8 cellular contexts compared by ENCODE assay signal in genomic region chr16:27248886-27249285, GRCh38. TPM values are rescaled to one million over a fixed set of nuclear protein-coding genes. Genes with fewer than 3 reads are reported as not detected.
DNase-seq lines count a peak whose midpoint lies in the region; ATAC-seq and TF ChIP-seq lines count a peak whose summit lies in the region.
"Not testable (repeated sequence)": the region's sequence is repeated elsewhere in the genome, so short reads cannot be mapped to it uniquely, and the experiment has no call there.

No MANE protein-coding gene starts in this region.

- peaks cover 33% of the 10 kb centered on the region for H3K4me1 ChIP-seq in CD4-positive, alpha-beta memory T cell (ENCODE audit: insufficient read depth, low read length)
- H3K4me1 ChIP-seq in sigmoid colon (peaks cover 0 to 45% (median 39%) of the 10 kb centered on the region in 4 donors), upper lobe of right lung (peaks cover 21% of the 10 kb centered on the region)

- H3K36me3 ChIP-seq in CD4-positive, alpha-beta memory T cell (ENCODE audit: insufficient read depth, low read length); sigmoid colon; upper lobe of right lung: not testable (repeated sequence)

- H3K27me3 Mint-ChIP-seq in CD4-positive, alpha-beta memory T cell; activated B cell treated with CpG ODN at 0.5 μM for 24 hours; activated CD8-positive, alpha-beta T cell treated with anti-CD3 and anti-CD28 coated beads, Interleukin-2, amount 10 ng/mL, durations not matched to agents 7 days and 5 days (ENCODE audit: low read depth); activated T-helper 1 cell treated with anti-CD3 and anti-CD28 coated beads, Interleukin-12 subunit alpha, Interleukin-12 subunit beta, Interleukin-2, Interleukin-4 antibody, amounts not matched to agents 30 ng/mL and 10 ng/mL and 1 ng/mL, durations not matched to agents 14 hours and 24 hours and 36 hours (ENCODE audit: insufficient read depth); activated naive CD8-positive, alpha-beta T cell: not testable (repeated sequence)

- not testable (repeated sequence) for DNase-seq in CD4-positive, alpha-beta memory T cell; activated B cell treated with CpG ODN at 0.5 μM for 24 hours; activated CD8-positive, alpha-beta T cell treated with anti-CD3 and anti-CD28 coated beads, Interleukin-2, amount 10 ng/mL, durations not matched to agents 7 days and 5 days; activated T-helper 1 cell treated with anti-CD3 and anti-CD28 coated beads, Interleukin-12 subunit alpha, Interleukin-12 subunit beta, Interleukin-2, Interleukin-4 antibody, amounts not matched to agents 30 ng/mL and 10 ng/mL and 1 ng/mL, durations not matched to agents 14 hours and 24 hours and 36 hours (ENCODE audit: low spot score)
- DNase-seq in left lobe of liver (ENCODE audit: low spot score) (peak; percentile 27), sigmoid colon (peak; percentile 30), upper lobe of right lung (peak; percentile 29)

- peaks cover 33 to 62% (median 53%) of the 10 kb centered on the region in 4 donors for H3K4me1 Mint-ChIP-seq in CD4-positive, alpha-beta memory T cell
- H3K4me1 Mint-ChIP-seq in activated B cell treated with CpG ODN at 0.5 μM for 24 hours = peaks cover 66% of the 10 kb centered on the region
- peaks cover 78% of the 10 kb centered on the region for H3K4me1 Mint-ChIP-seq in activated CD8-positive, alpha-beta T cell treated with anti-CD3 and anti-CD28 coated beads, Interleukin-2, amount 10 ng/mL, durations not matched to agents 7 days and 5 days (ENCODE audit: low read depth)
- peaks cover 88% of the 10 kb centered on the region for H3K4me1 Mint-ChIP-seq in activated T-helper 1 cell treated with anti-CD3 and anti-CD28 coated beads, Interleukin-12 subunit alpha, Interleukin-12 subunit beta, Interleukin-2, Interleukin-4 antibody, amounts not matched to agents 30 ng/mL and 10 ng/mL and 1 ng/mL, durations not matched to agents 14 hours and 24 hours and 36 hours (ENCODE audit: low read depth)
- H3K4me1 Mint-ChIP-seq in activated naive CD8-positive, alpha-beta T cell (ENCODE audit: low read depth) = peaks cover 80% of the 10 kb centered on the region

- TF ChIP-seq EP300 in sigmoid colon (IDR thresholded peaks at IDR 0.05) = not testable (repeated sequence)

- intact Hi-C loops in CD4-positive, alpha-beta memory T cell (cut with micrococcal nuclease); activated B cell treated with CpG ODN at 0.5 μM for 24 hours (cut with micrococcal nuclease); activated T-helper 1 cell treated with anti-CD3 and anti-CD28 coated beads, Interleukin-12 subunit alpha, Interleukin-12 subunit beta, Interleukin-2, Interleukin-4 antibody, amounts not matched to agents 30 ng/mL and 10 ng/mL and 1 ng/mL, durations not matched to agents 14 hours and 24 hours and 36 hours (cut with micrococcal nuclease); sigmoid colon (cut with DNase I); upper lobe of right lung (cut with DNase I): not testable (repeated sequence)

- not testable (repeated sequence) for H3K9me3 Mint-ChIP-seq in CD4-positive, alpha-beta memory T cell; activated B cell treated with CpG ODN at 0.5 μM for 24 hours; activated CD8-positive, alpha-beta T cell treated with anti-CD3 and anti-CD28 coated beads, Interleukin-2, amount 10 ng/mL, durations not matched to agents 7 days and 5 days (ENCODE audit: insufficient read depth); activated T-helper 1 cell treated with anti-CD3 and anti-CD28 coated beads, Interleukin-12 subunit alpha, Interleukin-12 subunit beta, Interleukin-2, Interleukin-4 antibody, amounts not matched to agents 30 ng/mL and 10 ng/mL and 1 ng/mL, durations not matched to agents 14 hours and 24 hours and 36 hours; activated naive CD8-positive, alpha-beta T cell (ENCODE audit: low read depth)

- not testable (repeated sequence) for TF ChIP-seq CTCF in activated B cell treated with CpG ODN at 0.5 μM for 24 hours (IDR thresholded peaks at IDR 0.05); sigmoid colon (IDR thresholded peaks at IDR 0.05); upper lobe of right lung (IDR thresholded peaks at IDR 0.05)

- POLR2A ChIA-PET in CD4-positive, alpha-beta memory T cell (lab: Charles Lee; ENCODE audit: partially characterized antibody) = interaction anchor here (0.9 to 4.3 kb wide), 3 partner anchors 11 to 46 kb away, joined by 3 to 26 read pairs (median 5); no protein-coding TSS in a partner anchor
- POLR2A ChIA-PET in activated B cell treated with CpG ODN at 0.5 μM for 24 hours (lab: Charles Lee) = interaction anchor here (0.6 to 1.1 kb wide), 3 partner anchors 13 to 69 kb away, joined by 3 read pairs; no protein-coding TSS in a partner anchor
- POLR2A ChIA-PET in activated CD8-positive, alpha-beta T cell treated with anti-CD3 and anti-CD28 coated beads, Interleukin-2, amount 10 ng/mL, durations not matched to agents 7 days and 5 days (lab: Charles Lee) = interaction anchor here (0.9 to 1.2 kb wide), 3 partner anchors 10 to 204 kb away, joined by 3 read pairs; no protein-coding TSS in a partner anchor

- CTCF ChIA-PET in CD4-positive, alpha-beta memory T cell (lab: Charles Lee; ENCODE audit: partially characterized antibody) = interaction anchor here (0.9 to 3.7 kb wide), 2 partner anchors 13 to 26 kb away, joined by 4 to 15 read pairs; no protein-coding TSS in a partner anchor
- CTCF ChIA-PET in activated B cell treated with CpG ODN at 0.5 μM for 24 hours (lab: Charles Lee) = interaction anchor here (1.2 to 4.0 kb wide), 2 partner anchors 12 to 14 kb away, joined by 3 to 14 read pairs; no protein-coding TSS in a partner anchor
- CTCF ChIA-PET in activated CD8-positive, alpha-beta T cell treated with anti-CD3 and anti-CD28 coated beads, Interleukin-2, amount 10 ng/mL, durations not matched to agents 7 days and 5 days (lab: Charles Lee) = interaction anchor here (1.0 to 4.7 kb wide), 5 partner anchors 10 to 69 kb away, joined by 3 to 19 read pairs (median 4); no protein-coding TSS in a partner anchor

- H3K27me3 ChIP-seq in CD4-positive, alpha-beta memory T cell (ENCODE audit: insufficient read depth, low read length); sigmoid colon; upper lobe of right lung: not testable (repeated sequence)

- not testable (repeated sequence) for ATAC-seq in activated B cell treated with CpG ODN at 0.5 μM for 24 hours (ENCODE audit: low read depth); activated CD8-positive, alpha-beta T cell treated with anti-CD3 and anti-CD28 coated beads, Interleukin-2, amount 10 ng/mL, durations not matched to agents 7 days and 5 days; left lobe of liver; upper lobe of right lung

- whole genome bisulfite sequencing in sigmoid colon, 2 donors = 96 to 98% methylated on average over 4 of the region's 4 CpGs

- H3K4me3 Mint-ChIP-seq in CD4-positive, alpha-beta memory T cell; activated B cell treated with CpG ODN at 0.5 μM for 24 hours; activated CD8-positive, alpha-beta T cell treated with anti-CD3 and anti-CD28 coated beads, Interleukin-2, amount 10 ng/mL, durations not matched to agents 7 days and 5 days; activated T-helper 1 cell treated with anti-CD3 and anti-CD28 coated beads, Interleukin-12 subunit alpha, Interleukin-12 subunit beta, Interleukin-2, Interleukin-4 antibody, amounts not matched to agents 30 ng/mL and 10 ng/mL and 1 ng/mL, durations not matched to agents 14 hours and 24 hours and 36 hours: not testable (repeated sequence)
- peak overlapping the region; percentile 46 for H3K4me3 Mint-ChIP-seq in activated naive CD8-positive, alpha-beta T cell

- not testable (repeated sequence) for H3K27ac ChIP-seq in CD4-positive, alpha-beta memory T cell (ENCODE audit: low read depth, low read length); upper lobe of right lung
- H3K27ac ChIP-seq in sigmoid colon = peak overlapping the region in 1 of 4 donors; percentile 13

- peaks cover 27 to 37% of the 10 kb centered on the region in 2 donors for H3K36me3 Mint-ChIP-seq in CD4-positive, alpha-beta memory T cell
- peaks cover 51% of the 10 kb centered on the region for H3K36me3 Mint-ChIP-seq in activated B cell treated with CpG ODN at 0.5 μM for 24 hours (ENCODE audit: low read depth)
- peaks cover 71% of the 10 kb centered on the region for H3K36me3 Mint-ChIP-seq in activated CD8-positive, alpha-beta T cell treated with anti-CD3 and anti-CD28 coated beads, Interleukin-2, amount 10 ng/mL, durations not matched to agents 7 days and 5 days (ENCODE audit: low read depth)
- H3K36me3 Mint-ChIP-seq in activated T-helper 1 cell treated with anti-CD3 and anti-CD28 coated beads, Interleukin-12 subunit alpha, Interleukin-12 subunit beta, Interleukin-2, Interleukin-4 antibody, amounts not matched to agents 30 ng/mL and 10 ng/mL and 1 ng/mL, durations not matched to agents 14 hours and 24 hours and 36 hours (ENCODE audit: low read depth) = peaks cover 48% of the 10 kb centered on the region
- H3K36me3 Mint-ChIP-seq in activated naive CD8-positive, alpha-beta T cell = peaks cover 28% of the 10 kb centered on the region

- H3K27ac Mint-ChIP-seq in CD4-positive, alpha-beta memory T cell = peak overlapping the region in 4 of 7 donors; percentile 18 to 43 (median 32)
- H3K27ac Mint-ChIP-seq in activated B cell treated with CpG ODN at 0.5 μM for 24 hours = peak overlapping the region; percentile 24
- peak overlapping the region; percentile 46 for H3K27ac Mint-ChIP-seq in activated CD8-positive, alpha-beta T cell treated with anti-CD3 and anti-CD28 coated beads, Interleukin-2, amount 10 ng/mL, durations not matched to agents 7 days and 5 days
- H3K27ac Mint-ChIP-seq in activated T-helper 1 cell treated with anti-CD3 and anti-CD28 coated beads, Interleukin-12 subunit alpha, Interleukin-12 subunit beta, Interleukin-2, Interleukin-4 antibody, amounts not matched to agents 30 ng/mL and 10 ng/mL and 1 ng/mL, durations not matched to agents 14 hours and 24 hours and 36 hours = peak overlapping the region; percentile 67
- peak overlapping the region; percentile 81 for H3K27ac Mint-ChIP-seq in activated naive CD8-positive, alpha-beta T cell

- H3K4me3 ChIP-seq in CD4-positive, alpha-beta memory T cell (ENCODE audit: low read length in 2 of 2); sigmoid colon; upper lobe of right lung: not testable (repeated sequence)

- TF ChIP-seq POLR2A in sigmoid colon (IDR thresholded peaks at IDR 0.05) = not testable (repeated sequence)

- H3K9me3 ChIP-seq in CD4-positive, alpha-beta memory T cell (ENCODE audit: control insufficient read depth in 1 of 2, low read length in 2 of 2); sigmoid colon; upper lobe of right lung: not testable (repeated sequence)

RNA-seq across cellular contexts. Expression of gene NSMCE1, which starts 19.7 kb away (rescaled TPM):
- 10 to 100 TPM; 66.6 to 70.7 TPM for total RNA-seq in CD4-positive, alpha-beta memory T cell
- polyA plus RNA-seq in CD4-positive, alpha-beta memory T cell = 100 to 1,000 TPM; 142 to 202 TPM
- 61.0 and 68.3 TPM in 2 replicates for total RNA-seq in activated B cell treated with CpG ODN at 0.5 μM for 24 hours
- 10 to 100 TPM; 87.3 to 94.9 TPM for total RNA-seq in activated CD8-positive, alpha-beta T cell treated with anti-CD3 and anti-CD28 coated beads, Interleukin-2, amount 10 ng/mL, durations not matched to agents 7 days and 5 days
- total RNA-seq in activated T-helper 1 cell treated with anti-CD3 and anti-CD28 coated beads, Interleukin-12 subunit alpha, Interleukin-12 subunit beta, Interleukin-2, Interleukin-4 antibody, amounts not matched to agents 30 ng/mL and 10 ng/mL and 1 ng/mL, durations not matched to agents 14 hours and 24 hours and 36 hours = 128 and 134 TPM in 2 replicates
- 27.9 TPM for total RNA-seq in left lobe of liver
- 10 to 100 TPM; 32.5 to 51.0 (median 45.1) TPM for total RNA-seq in sigmoid colon
- polyA plus RNA-seq in sigmoid colon = 10 to 100 TPM; 54.7 to 65.2 (median 64.2) TPM
- total RNA-seq in upper lobe of right lung = 49.2 TPM

RNA-seq across cellular contexts. Expression of gene KDM8, which starts 45.6 kb away (rescaled TPM):
- total RNA-seq in CD4-positive, alpha-beta memory T cell = 10 to 100 TPM; 28.6 to 31.0 TPM
- polyA plus RNA-seq in CD4-positive, alpha-beta memory T cell = 1 to 10 TPM; 4.8 to 8.1 TPM
- total RNA-seq in activated B cell treated with CpG ODN at 0.5 μM for 24 hours = 13.4 and 17.9 TPM in 2 replicates
- 10 to 100 TPM; 14.7 to 15.0 TPM for total RNA-seq in activated CD8-positive, alpha-beta T cell treated with anti-CD3 and anti-CD28 coated beads, Interleukin-2, amount 10 ng/mL, durations not matched to agents 7 days and 5 days
- total RNA-seq in activated T-helper 1 cell treated with anti-CD3 and anti-CD28 coated beads, Interleukin-12 subunit alpha, Interleukin-12 subunit beta, Interleukin-2, Interleukin-4 antibody, amounts not matched to agents 30 ng/mL and 10 ng/mL and 1 ng/mL, durations not matched to agents 14 hours and 24 hours and 36 hours = 12.5 and 14.5 TPM in 2 replicates
- total RNA-seq in left lobe of liver = 73.7 TPM
- 1 to 10 TPM; 2.5 to 6.8 (median 3.7) TPM for total RNA-seq in sigmoid colon
- polyA plus RNA-seq in sigmoid colon = 1 to 10 TPM; 5.1 to 5.4 (median 5.4) TPM
- total RNA-seq in upper lobe of right lung = 6.1 TPM

Comparison
In these comparisons a context has a peak if more than half of its experiments do, and no peak if none do; other contexts are left out.
1. H3K27ac Mint-ChIP-seq: peak in every context shown above with its lines; median percentile 81 in activated naive CD8-positive, alpha-beta T cell; 67 in activated T-helper 1 cell treated with anti-CD3 and anti-CD28 coated beads, Interleukin-12 subunit alpha, Interleukin-12 subunit beta, Interleukin-2, Interleukin-4 antibody, amounts not matched to agents 30 ng/mL and 10 ng/mL and 1 ng/mL, durations not matched to agents 14 hours and 24 hours and 36 hours; 46 in activated CD8-positive, alpha-beta T cell treated with anti-CD3 and anti-CD28 coated beads, Interleukin-2, amount 10 ng/mL, durations not matched to agents 7 days and 5 days; 32 in CD4-positive, alpha-beta memory T cell; 24 in activated B cell treated with CpG ODN at 0.5 μM for 24 hours.